In the genomic region with DNA sequence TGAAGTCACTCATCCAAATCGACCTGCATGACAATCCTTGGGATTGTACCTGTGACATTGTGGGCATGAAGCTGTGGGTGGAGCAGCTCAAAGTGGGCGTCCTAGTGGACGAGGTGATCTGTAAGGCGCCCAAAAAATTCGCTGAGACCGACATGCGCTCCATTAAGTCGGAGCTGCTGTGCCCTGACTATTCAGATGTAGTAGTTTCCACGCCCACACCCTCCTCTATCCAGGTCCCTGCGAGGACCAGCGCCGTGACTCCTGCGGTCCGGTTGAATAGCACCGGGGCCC, we compare ENCODE assay signal across 1 cellular context.
TF ChIP-seq lines count a peak whose summit lies in the region.

No MANE protein-coding gene starts in this region.

TF ChIP-seq in H1, 55 proteins besides CTCF, POLR2A, EP300 and RAD21 (continued from another document):
- TF ChIP-seq RBBP5 (IDR thresholded peaks at IDR 0.05; ENCODE audit: borderline replicate concordance, low read depth, low read length) (0 out of 2 replicates have a peak, but pooled peaks have one; percentile 4), CBX5 (IDR thresholded peaks at IDR 0.05; ENCODE audit: low read depth, low read length) (no peak), SUZ12 (IDR thresholded peaks at IDR 0.05; ENCODE audit: low read length) (peak; percentile 49; the same call in 1 of the 2 replicates)
